Comparison of ENCODE assay signal across 24 cellular contexts in genomic region chr9:109728696-109729300, GRCh38.
"Had no signal": no experiment of that assay in that cellular context is flagged by ENCODE, and none has a peak within 500 bp of the region (broad histone marks: within the 10 kb centered on the region; RNA-seq: fewer than 3 reads in every experiment).

No MANE protein-coding gene starts in this region.

- H3K9ac ChIP-seq: parathyroid adenoma had no signal

- H3K4me1 Mint-ChIP-seq: memory B cell; naive B cell; stimulated activated naive B cell treated with anti-CD40 and anti-IgM and Interleukin-4, amounts not matched to agents 10 μg/mL and 1 μg/mL and 100 μg/mL, for 72 hours; stimulated activated naive CD8-positive, alpha-beta T cell treated with anti-CD3 and anti-CD28 coated beads, Interleukin-15, amount 100 ng/mL, for 72 hours had no signal

- H3K4me1 ChIP-seq: gastroesophageal sphincter, lower lobe of right lung, parathyroid adenoma, prostate gland, testis, vagina had no signal

- H3K27ac Mint-ChIP-seq: dendritic cell treated with granulocyte-macrophage colony-stimulating factor and Interleukin-4, amounts not matched to agents 40 ng/mL and 50 ng/mL, for 4 days; effector memory CD8-positive, alpha-beta T cell; memory B cell; naive B cell; nephron progenitor cell; stimulated activated naive B cell treated with anti-CD40 and anti-IgM and Interleukin-4, amounts not matched to agents 10 μg/mL and 1 μg/mL and 100 μg/mL, for 72 hours; stimulated activated naive CD8-positive, alpha-beta T cell treated with anti-CD3 and anti-CD28 coated beads, Interleukin-15, amount 100 ng/mL, for 72 hours had no signal

- H2AFZ ChIP-seq: parathyroid adenoma had no signal

- H3K9me3 ChIP-seq: esophagus squamous epithelium, gastroesophageal sphincter, left ventricle myocardium inferior, lower lobe of right lung, prostate gland, right lobe of liver, testis, tibial nerve, upper lobe of right lung, vagina had no signal

- H3K9me3 Mint-ChIP-seq: dendritic cell treated with granulocyte-macrophage colony-stimulating factor and Interleukin-4, amounts not matched to agents 40 ng/mL and 50 ng/mL, for 4 days; effector memory CD8-positive, alpha-beta T cell; memory B cell; nephron progenitor cell had no signal

- H3K27ac ChIP-seq: epithelial cell of prostate, esophagus squamous epithelium, gastroesophageal sphincter, left ventricle myocardium inferior, lower lobe of right lung, parathyroid adenoma, prostate gland, right lobe of liver, testis, tibial nerve, upper lobe of right lung, vagina had no signal

- ATAC-seq: effector memory CD8-positive, alpha-beta T cell; gastroesophageal sphincter; lower lobe of right lung; right lobe of liver; stimulated activated naive B cell treated with anti-CD40 and anti-IgM and Interleukin-4, amounts not matched to agents 10 μg/mL and 1 μg/mL and 100 μg/mL, for 72 hours; stimulated activated naive CD8-positive, alpha-beta T cell treated with anti-CD3 and anti-CD28 coated beads, Interleukin-15, amount 100 ng/mL, for 72 hours; upper lobe of right lung had no signal

- H3K4me3 ChIP-seq: esophagus squamous epithelium, gastroesophageal sphincter, left ventricle myocardium inferior, lower lobe of right lung, prostate gland, right lobe of liver, testis, tibial nerve, upper lobe of right lung, vagina had no signal

- H3K36me3 ChIP-seq: esophagus squamous epithelium, gastroesophageal sphincter, left ventricle myocardium inferior, lower lobe of right lung, prostate gland, right lobe of liver, tibial nerve, upper lobe of right lung, vagina had no signal

- H3K27me3 Mint-ChIP-seq: stimulated activated naive CD8-positive, alpha-beta T cell treated with anti-CD3 and anti-CD28 coated beads, Interleukin-15, amount 100 ng/mL, for 72 hours had no signal

- DNase-seq: effector memory CD8-positive, alpha-beta T cell; esophagus squamous epithelium; foreskin fibroblast; glutamatergic neuron; islet precursor cell; left ventricle myocardium inferior; lower lobe of right lung; naive B cell; nephron progenitor cell; right lobe of liver; stimulated activated CD4-positive, alpha-beta T cell treated with anti-CD3 and anti-CD28 coated beads, Interleukin-2, amount 100 ng/mL, for 24 hours; stimulated activated CD4-positive, alpha-beta T cell treated with anti-CD3 and anti-CD28 coated beads, Interleukin-4, amount 100 ng/mL, for 4 hours; stimulated activated naive B cell treated with anti-CD40 and anti-IgM and Interleukin-4, amounts not matched to agents 10 μg/mL and 1 μg/mL and 100 μg/mL, for 72 hours; stimulated activated naive CD8-positive, alpha-beta T cell treated with anti-CD3 and anti-CD28 coated beads, Interleukin-15, amount 100 ng/mL, for 72 hours; testis; upper lobe of right lung had no signal

- H3K4me3 Mint-ChIP-seq: dendritic cell treated with granulocyte-macrophage colony-stimulating factor and Interleukin-4, amounts not matched to agents 40 ng/mL and 50 ng/mL, for 4 days; effector memory CD8-positive, alpha-beta T cell; memory B cell; naive B cell; nephron progenitor cell; stimulated activated naive B cell treated with anti-CD40 and anti-IgM and Interleukin-4, amounts not matched to agents 10 μg/mL and 1 μg/mL and 100 μg/mL, for 72 hours; stimulated activated naive CD8-positive, alpha-beta T cell treated with anti-CD3 and anti-CD28 coated beads, Interleukin-15, amount 100 ng/mL, for 72 hours had no signal

- H3K27me3 ChIP-seq: gastroesophageal sphincter, right lobe of liver, testis, tibial nerve, upper lobe of right lung, vagina had no signal

- H3K79me2 ChIP-seq: parathyroid adenoma had no signal

- H3K36me3 Mint-ChIP-seq: memory B cell; naive B cell; stimulated activated naive B cell treated with anti-CD40 and anti-IgM and Interleukin-4, amounts not matched to agents 10 μg/mL and 1 μg/mL and 100 μg/mL, for 72 hours had no signal
